In genomic region chr1:150709031-150709430, GRCh38 we compare ENCODE assay signal across 5 cellular contexts. TPM values are rescaled to one million over a fixed set of nuclear protein-coding genes. Genes with fewer than 3 reads are reported as not detected.
"Had no signal": no experiment of that assay in that cellular context is flagged by ENCODE, and none has a peak within 500 bp of the region (broad histone marks: within the 10 kb centered on the region; RNA-seq: fewer than 3 reads in every experiment).

No MANE protein-coding gene starts in this region.

RNA-seq across cellular contexts. Expression of gene HORMAD1, which starts 11.7 kb away (rescaled TPM):
- total RNA-seq: osteocyte, pulmonary artery endothelial cell, smooth muscle cell had no signal
- polyA plus RNA-seq: neural cell, smooth muscle cell, urinary bladder had no signal
